In genomic region chr12:30909088-30909688, GRCh38 we compare ENCODE assay signal across 21 cellular contexts. TPM values are rescaled to one million over a fixed set of nuclear protein-coding genes. Genes with fewer than 3 reads are reported as not detected.
DNase-seq lines count a peak whose midpoint lies in the region; ATAC-seq, FAIRE-seq and TF ChIP-seq lines count a peak whose summit lies in the region.
"Had no signal": no experiment of that assay in that cellular context is flagged by ENCODE, and none has a peak within 500 bp of the region (broad histone marks: within the 10 kb centered on the region; RNA-seq: fewer than 3 reads in every experiment).

No MANE protein-coding gene starts in this region.

- no peaks in the 10 kb centered on the region for H3K27me3 ChIP-seq in left ventricle myocardium inferior (ENCODE audit: low read depth)
- no peaks in the 10 kb centered on the region for H3K27me3 ChIP-seq in right cardiac atrium (ENCODE audit: control insufficient read depth, insufficient read depth)
- no peaks in the 10 kb centered on the region for H3K27me3 ChIP-seq in spleen (replicated peaks in 1 of 7)
- H3K27me3 ChIP-seq: brain microvascular endothelial cell, MG63 had no signal

- peak; percentile 90 for FAIRE-seq in endometrium (lab: Jason Lieb, UNC)
- FAIRE-seq: A204.1, frontal cortex, GM12892 had no signal

- intact Hi-C loops in left ventricle myocardium inferior (cut with micrococcal nuclease): no loop called here
- intact Hi-C loops in right cardiac atrium (cut with DNase I): no loop called here
- intact Hi-C loops in spleen (cut with DNase I; ENCODE audit: low total_unique reads): no loop called here

- DNase-seq in left ventricle myocardium inferior: no peak
- no peak for DNase-seq in right cardiac atrium
- no peak for DNase-seq in nephron progenitor cell
- DNase-seq in type B pancreatic cell (ENCODE audit: extremely low spot score, unreplicated experiment): no peak
- no peak for DNase-seq in SKM-1 treated with dmso at 0.1 percent for 144 hours (lab: John Stamatoyannopoulos, UW; ENCODE audit: unreplicated experiment)
- no peak for DNase-seq in COLO668 (lab: John Stamatoyannopoulos, UW; ENCODE audit: unreplicated experiment)
- DNase-seq in spleen: no peak
- DNase-seq: activated naive CD8-positive, alpha-beta T cell treated with anti-CD3 and anti-CD28 coated beads, Interleukin-2, amount 10 ng/mL, durations not matched to agents 7 days and 5 days; brain microvascular endothelial cell; NCI-H1436; stimulated activated CD4-positive, alpha-beta T cell treated with anti-CD3 and anti-CD28 coated beads, Interleukin-4, amount 100 ng/mL, for 1 hour; T1000 had no signal

- no peak for TF ChIP-seq CTCF in left ventricle myocardium inferior (IDR thresholded peaks at IDR 0.05; ENCODE audit: borderline replicate concordance)
- TF ChIP-seq CTCF in nephron progenitor cell (IDR thresholded peaks at IDR 0.05): no peak
- no peak for TF ChIP-seq CTCF in type B pancreatic cell (conservative IDR thresholded peaks at IDR 0.05)
- TF ChIP-seq CTCF in spleen (IDR thresholded peaks at IDR 0.05 in 8 of 11, conservative IDR thresholded peaks at IDR 0.05 in 3 of 11): no peak

- H3K9me3 ChIP-seq in left ventricle myocardium inferior (replicated peaks) (no peaks in the 10 kb centered on the region), right cardiac atrium (ENCODE audit: control insufficient read depth, low read length) (no peaks in the 10 kb centered on the region), spleen (no peaks in the 10 kb centered on the region)
- H3K9me3 ChIP-seq: MG63 had no signal

- H3K4me3 Mint-ChIP-seq in nephron progenitor cell (peak overlapping the region; percentile 11), type B pancreatic cell (peak overlapping the region; percentile 63)
- H3K4me3 Mint-ChIP-seq: activated naive CD8-positive, alpha-beta T cell treated with anti-CD3 and anti-CD28 coated beads, Interleukin-2, amount 10 ng/mL, durations not matched to agents 7 days and 5 days; activated T-helper 1 cell treated with anti-CD3 and anti-CD28 coated beads, Interleukin-12 subunit alpha, Interleukin-12 subunit beta, Interleukin-2, Interleukin-4 antibody, amounts not matched to agents 30 ng/mL and 10 ng/mL and 1 ng/mL, durations not matched to agents 14 hours and 24 hours and 36 hours had no signal

- H3K27me3 Mint-ChIP-seq in nephron progenitor cell (ENCODE audit: low read depth, poor library complexity) (no peaks in the 10 kb centered on the region), type B pancreatic cell (peaks cover 25% of the 10 kb centered on the region)

- H3K4me1 ChIP-seq in left ventricle myocardium inferior (peaks cover 11% of the 10 kb centered on the region), right cardiac atrium (ENCODE audit: control insufficient read depth, insufficient read depth, low read length) (no peaks in the 10 kb centered on the region), spleen (peaks cover 0 to 8% (median 0%) of the 10 kb centered on the region in 6 donors)

- H3K4me1 Mint-ChIP-seq in nephron progenitor cell: peaks cover 32% of the 10 kb centered on the region
- H3K4me1 Mint-ChIP-seq in type B pancreatic cell (ENCODE audit: unreplicated experiment): peaks cover 15% of the 10 kb centered on the region
- H3K4me1 Mint-ChIP-seq: activated naive CD8-positive, alpha-beta T cell treated with anti-CD3 and anti-CD28 coated beads, Interleukin-2, amount 10 ng/mL, durations not matched to agents 7 days and 5 days had no signal

- H3K27ac ChIP-seq in left ventricle myocardium inferior (replicated peaks) (peak overlapping the region; percentile 50), right cardiac atrium (ENCODE audit: low read length) (no peak overlapping the region), spleen (no peak overlapping the region)
- H3K27ac ChIP-seq: brain microvascular endothelial cell had no signal

- H3K9me3 Mint-ChIP-seq in nephron progenitor cell: peaks cover 3% of the 10 kb centered on the region
- no peaks in the 10 kb centered on the region for H3K9me3 Mint-ChIP-seq in type B pancreatic cell
- H3K9me3 Mint-ChIP-seq: activated naive CD8-positive, alpha-beta T cell treated with anti-CD3 and anti-CD28 coated beads, Interleukin-2, amount 10 ng/mL, durations not matched to agents 7 days and 5 days; activated T-helper 1 cell treated with anti-CD3 and anti-CD28 coated beads, Interleukin-12 subunit alpha, Interleukin-12 subunit beta, Interleukin-2, Interleukin-4 antibody, amounts not matched to agents 30 ng/mL and 10 ng/mL and 1 ng/mL, durations not matched to agents 14 hours and 24 hours and 36 hours had no signal

- H3K27ac Mint-ChIP-seq in nephron progenitor cell (peak overlapping the region; percentile 3), type B pancreatic cell (peak overlapping the region; percentile 10)
- H3K27ac Mint-ChIP-seq: activated naive CD8-positive, alpha-beta T cell treated with anti-CD3 and anti-CD28 coated beads, Interleukin-2, amount 10 ng/mL, durations not matched to agents 7 days and 5 days; activated T-helper 1 cell treated with anti-CD3 and anti-CD28 coated beads, Interleukin-12 subunit alpha, Interleukin-12 subunit beta, Interleukin-2, Interleukin-4 antibody, amounts not matched to agents 30 ng/mL and 10 ng/mL and 1 ng/mL, durations not matched to agents 14 hours and 24 hours and 36 hours had no signal

- H3K4me3 ChIP-seq in left ventricle myocardium inferior (no peak overlapping the region), right cardiac atrium (ENCODE audit: low read length) (no peak overlapping the region), spleen (no peak overlapping the region)
- H3K4me3 ChIP-seq: MG63 had no signal

- no peaks in the 10 kb centered on the region for H3K36me3 ChIP-seq in left ventricle myocardium inferior
- H3K36me3 ChIP-seq in spleen: no peaks in the 10 kb centered on the region
- H3K36me3 ChIP-seq: brain microvascular endothelial cell, MG63 had no signal

- WGBS in right cardiac atrium: 69% methylated on average over 5 of the region's 5 CpGs
- WGBS in spleen, 5 donors: 60 to 86% (median 80%) methylated on average over 5 of the region's 5 CpGs

- TF ChIP-seq POLR2A in spleen (IDR thresholded peaks at IDR 0.05): no peak

- no peak for ATAC-seq in right cardiac atrium
- ATAC-seq: HCT116 had no signal

- H3K36me3 Mint-ChIP-seq in nephron progenitor cell (ENCODE audit: low read depth) (no peaks in the 10 kb centered on the region), type B pancreatic cell (no peaks in the 10 kb centered on the region)
- H3K36me3 Mint-ChIP-seq: activated naive CD8-positive, alpha-beta T cell treated with anti-CD3 and anti-CD28 coated beads, Interleukin-2, amount 10 ng/mL, durations not matched to agents 7 days and 5 days had no signal

RNA-seq across cellular contexts. Expression of gene TSPAN11, which starts 17.4 kb away (rescaled TPM):
- total RNA-seq in left ventricle myocardium inferior: 1.7 TPM
- 1 to 10 TPM; 3.8 to 4.9 (median 4.1) TPM for total RNA-seq in right cardiac atrium
- 2.8 TPM for polyA plus RNA-seq in right cardiac atrium
- total RNA-seq in type B pancreatic cell (ENCODE audit: low replicate concordance): 9.5 and 52.3 TPM in 2 replicates
- total RNA-seq in spleen: 1 to 10 TPM in 6 of 7 donors, under 1 TPM in 1; 0.26 to 4.1 (median 2.0) TPM
- polyA plus RNA-seq in spleen: 1 to 10 TPM in 1 of 3 donors, under 1 TPM in 2; 0.67 to 1.0 (median 0.93) TPM
- total RNA-seq: activated naive CD8-positive, alpha-beta T cell treated with anti-CD3 and anti-CD28 coated beads, Interleukin-2, amount 10 ng/mL, durations not matched to agents 7 days and 5 days; activated T-helper 1 cell treated with anti-CD3 and anti-CD28 coated beads, Interleukin-12 subunit alpha, Interleukin-12 subunit beta, Interleukin-2, Interleukin-4 antibody, amounts not matched to agents 30 ng/mL and 10 ng/mL and 1 ng/mL, durations not matched to agents 14 hours and 24 hours and 36 hours; PC-3; SK-MEL-5 had no signal
